In genomic region chr12:67647547-67648305, GRCh38 we compare ENCODE assay signal across 1 cellular context.
TF ChIP-seq lines count a peak whose summit lies in the region.

No MANE protein-coding gene starts in this region.

TF ChIP-seq in HepG2, 621 proteins besides CTCF, POLR2A, EP300 and RAD21 (continued from another document and continues in another):
- TF ChIP-seq PAXIP1 (CRISPR knock-in tag; conservative IDR thresholded peaks at IDR 0.05) = peak; percentile 38; the same call in 1 of the 2 replicates
- peak; percentile 49; the same call in 1 of the 2 replicates for TF ChIP-seq UBTF (CRISPR knock-in tag; IDR thresholded peaks at IDR 0.05)
- no peak for TF ChIP-seq RARG (CRISPR knock-in tag; IDR thresholded peaks at IDR 0.05; ENCODE audit: low read depth)
- no peak for TF ChIP-seq NPAS2 (CRISPR knock-in tag; IDR thresholded peaks at IDR 0.05; ENCODE audit: borderline replicate concordance)
- TF ChIP-seq ZNF274 (CRISPR knock-in tag; IDR thresholded peaks at IDR 0.05) = no peak
- no peak for TF ChIP-seq ZNF747 (CRISPR knock-in tag; IDR thresholded peaks at IDR 0.05; ENCODE audit: borderline replicate concordance)
- no peak for TF ChIP-seq ZNF337 (CRISPR knock-in tag; IDR thresholded peaks at IDR 0.05; ENCODE audit: borderline replicate concordance, low read depth)
- TF ChIP-seq ZNF549 (CRISPR knock-in tag; IDR thresholded peaks at IDR 0.05) = no peak
- TF ChIP-seq BCL6 (CRISPR knock-in tag; IDR thresholded peaks at IDR 0.05) = no peak
- TF ChIP-seq, protein P1, sequence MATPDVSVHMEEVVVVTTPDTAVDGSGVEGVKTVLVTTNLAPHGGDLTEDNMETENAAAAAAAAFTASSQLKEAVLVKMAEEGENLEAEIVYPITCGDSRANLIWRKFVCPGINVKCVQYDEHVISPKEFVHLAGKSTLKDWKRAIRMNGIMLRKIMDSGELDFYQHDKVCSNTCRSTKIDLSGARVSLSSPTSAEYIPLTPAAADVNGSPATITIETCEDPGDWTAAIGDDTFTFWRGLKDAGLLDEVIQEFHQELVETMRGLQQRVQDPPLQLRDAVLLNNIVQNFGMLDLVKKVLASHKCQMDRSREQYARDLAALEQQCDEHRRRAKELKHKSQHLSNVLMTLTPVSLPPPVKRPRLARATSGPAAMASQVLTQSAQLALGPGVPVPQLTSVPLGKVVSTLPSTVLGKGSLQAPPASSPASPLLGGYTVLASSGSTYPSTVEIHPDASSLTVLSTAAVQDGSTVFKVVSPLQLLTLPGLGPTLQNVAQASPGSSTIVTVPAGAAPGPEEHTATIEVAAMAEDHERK (CRISPR knock-in tag; IDR thresholded peaks at IDR 0.05; ENCODE audit: low read depth) = no peak
- TF ChIP-seq RBM39 (IDR thresholded peaks at IDR 0.05; ENCODE audit: low read depth, low read length, poor library complexity, severe bottlenecking) = no peak
- TF ChIP-seq JUN (CRISPR knock-in tag; IDR thresholded peaks at IDR 0.05) = no peak
- no peak for TF ChIP-seq POLR2AphosphoS2 (IDR thresholded peaks at IDR 0.05; ENCODE audit: low read depth, low read length)
- TF ChIP-seq HNF1A (IDR thresholded peaks at IDR 0.05; ENCODE audit: low read depth) = no peak
- TF ChIP-seq HNF1A (CRISPR knock-in tag; IDR thresholded peaks at IDR 0.05; ENCODE audit: borderline replicate concordance) = no peak
- no peak for TF ChIP-seq ZNF3 (CRISPR knock-in tag; IDR thresholded peaks at IDR 0.05)
- TF ChIP-seq JARID2 (CRISPR knock-in tag; IDR thresholded peaks at IDR 0.05; ENCODE audit: insufficient replicate concordance) = no peak
- TF ChIP-seq ZNF225 (CRISPR knock-in tag; IDR thresholded peaks at IDR 0.05) = no peak
- TF ChIP-seq KDM4B (CRISPR knock-in tag; IDR thresholded peaks at IDR 0.05) = no peak
- no peak for TF ChIP-seq STAG1 (CRISPR knock-in tag; IDR thresholded peaks at IDR 0.05)
- no peak for TF ChIP-seq FOSL1 (CRISPR knock-in tag; IDR thresholded peaks at IDR 0.05; ENCODE audit: borderline replicate concordance)
- TF ChIP-seq KMT2A (CRISPR knock-in tag; IDR thresholded peaks at IDR 0.05) = no peak
- no peak for TF ChIP-seq ATF1 (CRISPR knock-in tag; IDR thresholded peaks at IDR 0.05)
- TF ChIP-seq, protein P2, sequence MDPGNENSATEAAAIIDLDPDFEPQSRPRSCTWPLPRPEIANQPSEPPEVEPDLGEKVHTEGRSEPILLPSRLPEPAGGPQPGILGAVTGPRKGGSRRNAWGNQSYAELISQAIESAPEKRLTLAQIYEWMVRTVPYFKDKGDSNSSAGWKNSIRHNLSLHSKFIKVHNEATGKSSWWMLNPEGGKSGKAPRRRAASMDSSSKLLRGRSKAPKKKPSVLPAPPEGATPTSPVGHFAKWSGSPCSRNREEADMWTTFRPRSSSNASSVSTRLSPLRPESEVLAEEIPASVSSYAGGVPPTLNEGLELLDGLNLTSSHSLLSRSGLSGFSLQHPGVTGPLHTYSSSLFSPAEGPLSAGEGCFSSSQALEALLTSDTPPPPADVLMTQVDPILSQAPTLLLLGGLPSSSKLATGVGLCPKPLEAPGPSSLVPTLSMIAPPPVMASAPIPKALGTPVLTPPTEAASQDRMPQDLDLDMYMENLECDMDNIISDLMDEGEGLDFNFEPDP (CRISPR knock-in tag; conservative IDR thresholded peaks at IDR 0.05) = no peak
- no peak for TF ChIP-seq ZNF639 (CRISPR knock-in tag; conservative IDR thresholded peaks at IDR 0.05)
- no peak for TF ChIP-seq TGIF2 (CRISPR knock-in tag; IDR thresholded peaks at IDR 0.05)
- no peak for TF ChIP-seq SYNCRIP (IDR thresholded peaks at IDR 0.05; ENCODE audit: insufficient read depth, low read depth, low read length)
- no peak for TF ChIP-seq ZSCAN20 (CRISPR knock-in tag; IDR thresholded peaks at IDR 0.05; ENCODE audit: borderline replicate concordance)
- TF ChIP-seq CEBPZ (IDR thresholded peaks at IDR 0.05; ENCODE audit: low read length) = no peak
- TF ChIP-seq, protein P3, sequence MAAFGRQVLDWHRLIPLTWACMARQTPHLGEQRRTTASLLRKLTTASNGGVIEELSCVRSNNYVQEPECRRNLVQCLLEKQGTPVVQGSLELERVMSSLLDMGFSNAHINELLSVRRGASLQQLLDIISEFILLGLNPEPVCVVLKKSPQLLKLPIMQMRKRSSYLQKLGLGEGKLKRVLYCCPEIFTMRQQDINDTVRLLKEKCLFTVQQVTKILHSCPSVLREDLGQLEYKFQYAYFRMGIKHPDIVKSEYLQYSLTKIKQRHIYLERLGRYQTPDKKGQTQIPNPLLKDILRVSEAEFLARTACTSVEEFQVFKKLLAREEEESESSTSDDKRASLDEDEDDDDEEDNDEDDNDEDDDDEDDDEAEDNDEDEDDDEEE (CRISPR knock-in tag; IDR thresholded peaks at IDR 0.05) = no peak
- no peak for TF ChIP-seq ZBTB1 (CRISPR knock-in tag; IDR thresholded peaks at IDR 0.05; ENCODE audit: borderline replicate concordance)
- TF ChIP-seq DMTF1 (CRISPR knock-in tag; IDR thresholded peaks at IDR 0.05) = no peak
- TF ChIP-seq ATF7 (IDR thresholded peaks at IDR 0.05) = no peak
- no peak for TF ChIP-seq ATF7 (CRISPR knock-in tag; IDR thresholded peaks at IDR 0.05)
- TF ChIP-seq, protein P4, sequence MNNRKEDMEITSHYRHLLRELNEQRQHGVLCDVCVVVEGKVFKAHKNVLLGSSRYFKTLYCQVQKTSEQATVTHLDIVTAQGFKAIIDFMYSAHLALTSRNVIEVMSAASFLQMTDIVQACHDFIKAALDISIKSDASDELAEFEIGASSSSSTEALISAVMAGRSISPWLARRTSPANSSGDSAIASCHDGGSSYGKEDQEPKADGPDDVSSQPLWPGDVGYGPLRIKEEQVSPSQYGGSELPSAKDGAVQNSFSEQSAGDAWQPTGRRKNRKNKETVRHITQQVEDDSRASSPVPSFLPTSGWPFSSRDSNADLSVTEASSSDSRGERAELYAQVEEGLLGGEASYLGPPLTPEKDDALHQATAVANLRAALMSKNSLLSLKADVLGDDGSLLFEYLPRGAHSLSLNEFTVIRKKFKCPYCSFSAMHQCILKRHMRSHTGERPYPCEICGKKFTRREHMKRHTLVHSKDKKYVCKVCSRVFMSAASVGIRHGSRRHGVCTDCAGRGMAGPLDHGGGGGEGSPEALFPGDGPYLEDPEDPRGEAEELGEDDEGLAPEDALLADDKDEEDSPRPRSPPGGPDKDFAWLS (CRISPR knock-in tag; IDR thresholded peaks at IDR 0.05; ENCODE audit: borderline replicate concordance) = no peak
- TF ChIP-seq XBP1 (CRISPR knock-in tag; IDR thresholded peaks at IDR 0.05) = no peak
